In genomic region chr1:198408716-198409115, GRCh38 we compare ENCODE assay signal across 33 cellular contexts.
"Had no signal": no experiment of that assay in that cellular context is flagged by ENCODE, and none has a peak within 500 bp of the region (broad histone marks: within the 10 kb centered on the region; RNA-seq: fewer than 3 reads in every experiment).

No MANE protein-coding gene starts in this region.

- FAIRE-seq: astrocyte, colon had no signal

- DNase-seq: activated B cell treated with CpG ODN at 0.5 μM for 24 hours; activated CD4-positive, alpha-beta memory T cell treated with anti-CD3 and anti-CD28 coated beads for 36 hours; activated CD4-positive, alpha-beta T cell treated with anti-CD3 and anti-CD28 coated beads for 4 hours; activated CD4-positive, alpha-beta T cell treated with anti-CD3 and anti-CD28 coated beads, Interleukin-2, amount 10 ng/mL, durations not matched to agents 24 days and 14 days; activated CD4-positive, alpha-beta T cell treated with anti-CD3 and anti-CD28 coated beads, Interleukin-2, amount 50 U/mL, for 1 hour; activated CD4-positive, alpha-beta T cell treated with anti-CD3 and anti-CD28 coated beads, Interleukin-2, amount 50 U/mL, for 4 hours; activated CD4-positive, CD25-positive, alpha-beta regulatory T cell treated with anti-CD3 and anti-CD28 coated beads, Interleukin-2, amount 50 U/mL, for 72 hours; activated CD8-positive, alpha-beta memory T cell treated with anti-CD3 and anti-CD28 coated beads, Interleukin-2, amount 50 U/mL, for 4 hours; activated CD8-positive, alpha-beta T cell treated with anti-CD3 and anti-CD28 coated beads for 36 hours; activated effector memory CD4-positive, alpha-beta T cell treated with anti-CD3 and anti-CD28 coated beads, Interleukin-2, amount 50 U/mL, for 16 hours; activated gamma-delta T cell treated with Interleukin-2 at 50 U/mL for 16 hours; activated naive CD4-positive, alpha-beta T cell; activated naive CD4-positive, alpha-beta T cell treated with anti-CD3 and anti-CD28 coated beads for 36 hours; activated naive CD4-positive, alpha-beta T cell treated with anti-CD3 and anti-CD28 coated beads, Interleukin-2, amount 50 U/mL, for 16 hours; activated naive CD8-positive, alpha-beta T cell treated with anti-CD3 and anti-CD28 coated beads for 36 hours; activated T-cell treated with anti-CD3 and anti-CD28 coated beads for 4 hours; activated T-cell treated with anti-CD3 and anti-CD28 coated beads, Interleukin-2, amount 50 U/mL, for 1 hour; activated T-cell treated with anti-CD3 and anti-CD28 coated beads, Interleukin-2, amount 50 U/mL, for 4 hours; activated T-cell treated with anti-CD3 and anti-CD28 coated beads, Interleukin-2, amount 50 U/mL, for 72 hours; adrenal gland; amniotic stem cell; aorta; body of pancreas; brain microvascular endothelial cell; central memory CD4-positive, alpha-beta T cell; T-helper 2 cell; T-helper 9 cell had no signal

- H3K4me1 ChIP-seq: adrenal gland, body of pancreas, breast epithelium had no signal

- H3K4me3 ChIP-seq: adrenal gland, body of pancreas, breast epithelium had no signal

- H3K27me3 ChIP-seq: adrenal gland, body of pancreas, brain microvascular endothelial cell, breast epithelium had no signal

- H3K9me3 ChIP-seq: adrenal gland, body of pancreas, breast epithelium had no signal

- H3K36me3 ChIP-seq: adrenal gland, brain microvascular endothelial cell, breast epithelium had no signal

- ATAC-seq: activated CD8-positive, alpha-beta T cell treated with anti-CD3 and anti-CD28 coated beads for 36 hours; activated naive CD4-positive, alpha-beta T cell treated with anti-CD3 and anti-CD28 coated beads, Interleukin-2, amount 50 U/mL, for 72 hours; activated T-cell treated with anti-CD3 and anti-CD28 coated beads, Interleukin-2, amount 50 U/mL, for 4 hours; activated T-cell treated with anti-CD3 and anti-CD28 coated beads, Interleukin-2, amount 50 U/mL, for 72 hours; activated T-helper 17 cell treated with anti-CD3 and anti-CD28 coated beads, Interleukin-2, amount 50 U/mL, for 72 hours; body of pancreas had no signal

- H3K27ac ChIP-seq: adrenal gland, body of pancreas, brain microvascular endothelial cell, breast epithelium, VCaP had no signal
